Comparison of ENCODE assay signal across 2 cellular contexts in the genomic region with DNA sequence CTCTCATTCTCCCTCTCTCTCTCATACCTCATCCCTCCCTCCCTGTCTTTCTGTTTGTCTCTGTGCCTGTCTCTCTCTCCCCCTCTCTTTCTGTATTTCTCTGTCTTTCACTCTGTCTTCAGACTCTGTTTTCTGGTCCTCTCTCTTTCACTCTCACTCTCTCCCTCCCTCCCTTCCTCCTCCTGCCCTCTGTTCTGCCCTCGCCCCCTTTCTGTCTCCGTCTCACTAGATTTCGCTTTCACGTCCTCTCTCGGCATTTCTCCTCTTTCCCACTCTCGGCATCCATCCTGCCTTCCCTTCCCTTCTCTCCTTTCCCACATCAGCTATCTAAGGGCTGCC.
TF ChIP-seq lines count a peak whose summit lies in the region.

No MANE protein-coding gene starts in this region.

TF ChIP-seq in GM23338, 12 proteins besides CTCF, POLR2A, EP300 and RAD21:
- TF ChIP-seq NANOG (IDR thresholded peaks at IDR 0.05; ENCODE audit: borderline replicate concordance) (no peak), ZNF114 (CRISPR knock-in tag; IDR thresholded peaks at IDR 0.05) (no peak), CREB1 (CRISPR knock-in tag; IDR thresholded peaks at IDR 0.05; ENCODE audit: low read depth) (no peak), ETS1 (IDR thresholded peaks at IDR 0.05) (no peak), ZNF331 (CRISPR knock-in tag; IDR thresholded peaks at IDR 0.05; ENCODE audit: low read depth) (no peak), EZH2phosphoT487 (IDR thresholded peaks at IDR 0.05; ENCODE audit: unreplicated experiment) (no peak), STAT1 (IDR thresholded peaks at IDR 0.05; ENCODE audit: unreplicated experiment) (no peak), POLR2AphosphoS5 (IDR thresholded peaks at IDR 0.05; ENCODE audit: low read depth) (no peak)
- TF ChIP-seq, protein P1, sequence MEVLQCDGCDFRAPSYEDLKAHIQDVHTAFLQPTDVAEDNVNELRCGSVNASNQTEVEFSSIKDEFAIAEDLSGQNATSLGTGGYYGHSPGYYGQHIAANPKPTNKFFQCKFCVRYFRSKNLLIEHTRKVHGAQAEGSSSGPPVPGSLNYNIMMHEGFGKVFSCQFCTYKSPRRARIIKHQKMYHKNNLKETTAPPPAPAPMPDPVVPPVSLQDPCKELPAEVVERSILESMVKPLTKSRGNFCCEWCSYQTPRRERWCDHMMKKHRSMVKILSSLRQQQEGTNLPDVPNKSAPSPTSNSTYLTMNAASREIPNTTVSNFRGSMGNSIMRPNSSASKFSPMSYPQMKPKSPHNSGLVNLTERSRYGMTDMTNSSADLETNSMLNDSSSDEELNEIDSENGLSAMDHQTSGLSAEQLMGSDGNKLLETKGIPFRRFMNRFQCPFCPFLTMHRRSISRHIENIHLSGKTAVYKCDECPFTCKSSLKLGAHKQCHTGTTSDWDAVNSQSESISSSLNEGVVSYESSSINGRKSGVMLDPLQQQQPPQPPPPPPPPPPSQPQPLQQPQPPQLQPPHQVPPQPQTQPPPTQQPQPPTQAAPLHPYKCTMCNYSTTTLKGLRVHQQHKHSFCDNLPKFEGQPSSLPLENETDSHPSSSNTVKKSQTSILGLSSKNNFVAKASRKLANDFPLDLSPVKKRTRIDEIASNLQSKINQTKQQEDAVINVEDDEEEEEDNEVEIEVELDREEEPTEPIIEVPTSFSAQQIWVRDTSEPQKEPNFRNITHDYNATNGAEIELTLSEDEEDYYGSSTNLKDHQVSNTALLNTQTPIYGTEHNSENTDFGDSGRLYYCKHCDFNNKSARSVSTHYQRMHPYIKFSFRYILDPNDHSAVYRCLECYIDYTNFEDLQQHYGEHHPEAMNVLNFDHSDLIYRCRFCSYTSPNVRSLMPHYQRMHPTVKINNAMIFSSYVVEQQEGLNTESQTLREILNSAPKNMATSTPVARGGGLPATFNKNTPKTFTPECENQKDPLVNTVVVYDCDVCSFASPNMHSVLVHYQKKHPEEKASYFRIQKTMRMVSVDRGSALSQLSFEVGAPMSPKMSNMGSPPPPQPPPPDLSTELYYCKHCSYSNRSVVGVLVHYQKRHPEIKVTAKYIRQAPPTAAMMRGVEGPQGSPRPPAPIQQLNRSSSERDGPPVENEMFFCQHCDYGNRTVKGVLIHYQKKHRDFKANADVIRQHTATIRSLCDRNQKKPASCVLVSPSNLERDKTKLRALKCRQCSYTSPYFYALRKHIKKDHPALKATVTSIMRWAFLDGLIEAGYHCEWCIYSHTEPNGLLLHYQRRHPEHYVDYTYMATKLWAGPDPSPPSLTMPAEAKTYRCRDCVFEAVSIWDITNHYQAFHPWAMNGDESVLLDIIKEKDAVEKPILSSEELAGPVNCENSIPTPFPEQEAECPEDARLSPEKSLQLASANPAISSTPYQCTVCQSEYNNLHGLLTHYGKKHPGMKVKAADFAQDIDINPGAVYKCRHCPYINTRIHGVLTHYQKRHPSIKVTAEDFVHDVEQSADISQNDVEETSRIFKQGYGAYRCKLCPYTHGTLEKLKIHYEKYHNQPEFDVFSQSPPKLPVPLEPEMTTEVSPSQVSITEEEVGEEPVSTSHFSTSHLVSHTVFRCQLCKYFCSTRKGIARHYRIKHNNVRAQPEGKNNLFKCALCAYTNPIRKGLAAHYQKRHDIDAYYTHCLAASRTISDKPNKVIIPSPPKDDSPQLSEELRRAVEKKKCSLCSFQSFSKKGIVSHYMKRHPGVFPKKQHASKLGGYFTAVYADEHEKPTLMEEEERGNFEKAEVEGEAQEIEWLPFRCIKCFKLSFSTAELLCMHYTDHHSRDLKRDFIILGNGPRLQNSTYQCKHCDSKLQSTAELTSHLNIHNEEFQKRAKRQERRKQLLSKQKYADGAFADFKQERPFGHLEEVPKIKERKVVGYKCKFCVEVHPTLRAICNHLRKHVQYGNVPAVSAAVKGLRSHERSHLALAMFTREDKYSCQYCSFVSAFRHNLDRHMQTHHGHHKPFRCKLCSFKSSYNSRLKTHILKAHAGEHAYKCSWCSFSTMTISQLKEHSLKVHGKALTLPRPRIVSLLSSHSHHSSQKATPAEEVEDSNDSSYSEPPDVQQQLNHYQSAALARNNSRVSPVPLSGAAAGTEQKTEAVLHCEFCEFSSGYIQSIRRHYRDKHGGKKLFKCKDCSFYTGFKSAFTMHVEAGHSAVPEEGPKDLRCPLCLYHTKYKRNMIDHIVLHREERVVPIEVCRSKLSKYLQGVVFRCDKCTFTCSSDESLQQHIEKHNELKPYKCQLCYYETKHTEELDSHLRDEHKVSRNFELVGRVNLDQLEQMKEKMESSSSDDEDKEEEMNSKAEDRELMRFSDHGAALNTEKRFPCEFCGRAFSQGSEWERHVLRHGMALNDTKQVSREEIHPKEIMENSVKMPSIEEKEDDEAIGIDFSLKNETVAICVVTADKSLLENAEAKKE (CRISPR knock-in tag; IDR thresholded peaks at IDR 0.05), result no peak
- TF ChIP-seq, protein P2, sequence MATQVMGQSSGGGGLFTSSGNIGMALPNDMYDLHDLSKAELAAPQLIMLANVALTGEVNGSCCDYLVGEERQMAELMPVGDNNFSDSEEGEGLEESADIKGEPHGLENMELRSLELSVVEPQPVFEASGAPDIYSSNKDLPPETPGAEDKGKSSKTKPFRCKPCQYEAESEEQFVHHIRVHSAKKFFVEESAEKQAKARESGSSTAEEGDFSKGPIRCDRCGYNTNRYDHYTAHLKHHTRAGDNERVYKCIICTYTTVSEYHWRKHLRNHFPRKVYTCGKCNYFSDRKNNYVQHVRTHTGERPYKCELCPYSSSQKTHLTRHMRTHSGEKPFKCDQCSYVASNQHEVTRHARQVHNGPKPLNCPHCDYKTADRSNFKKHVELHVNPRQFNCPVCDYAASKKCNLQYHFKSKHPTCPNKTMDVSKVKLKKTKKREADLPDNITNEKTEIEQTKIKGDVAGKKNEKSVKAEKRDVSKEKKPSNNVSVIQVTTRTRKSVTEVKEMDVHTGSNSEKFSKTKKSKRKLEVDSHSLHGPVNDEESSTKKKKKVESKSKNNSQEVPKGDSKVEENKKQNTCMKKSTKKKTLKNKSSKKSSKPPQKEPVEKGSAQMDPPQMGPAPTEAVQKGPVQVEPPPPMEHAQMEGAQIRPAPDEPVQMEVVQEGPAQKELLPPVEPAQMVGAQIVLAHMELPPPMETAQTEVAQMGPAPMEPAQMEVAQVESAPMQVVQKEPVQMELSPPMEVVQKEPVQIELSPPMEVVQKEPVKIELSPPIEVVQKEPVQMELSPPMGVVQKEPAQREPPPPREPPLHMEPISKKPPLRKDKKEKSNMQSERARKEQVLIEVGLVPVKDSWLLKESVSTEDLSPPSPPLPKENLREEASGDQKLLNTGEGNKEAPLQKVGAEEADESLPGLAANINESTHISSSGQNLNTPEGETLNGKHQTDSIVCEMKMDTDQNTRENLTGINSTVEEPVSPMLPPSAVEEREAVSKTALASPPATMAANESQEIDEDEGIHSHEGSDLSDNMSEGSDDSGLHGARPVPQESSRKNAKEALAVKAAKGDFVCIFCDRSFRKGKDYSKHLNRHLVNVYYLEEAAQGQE (IDR thresholded peaks at IDR 0.05; ENCODE audit: unreplicated experiment), result no peak

TF ChIP-seq in H1, 55 proteins besides CTCF, POLR2A, EP300 and RAD21:
- TF ChIP-seq SRF (IDR thresholded peaks at IDR 0.05; ENCODE audit: low read depth, low read length) (no peak), SP2 (IDR thresholded peaks at IDR 0.05; ENCODE audit: low read length) (no peak), SUZ12 (IDR thresholded peaks at IDR 0.05; ENCODE audit: low read length) (no peak)
- TF ChIP-seq, protein P3, sequence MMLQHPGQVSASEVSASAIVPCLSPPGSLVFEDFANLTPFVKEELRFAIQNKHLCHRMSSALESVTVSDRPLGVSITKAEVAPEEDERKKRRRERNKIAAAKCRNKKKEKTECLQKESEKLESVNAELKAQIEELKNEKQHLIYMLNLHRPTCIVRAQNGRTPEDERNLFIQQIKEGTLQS (IDR thresholded peaks at IDR 0.05; ENCODE audit: insufficient read depth, low read depth, low read length), result no peak
